In genomic region chr19:18415177-18415867, GRCh38 we compare ENCODE assay signal across 8 cellular contexts. TPM values are rescaled to one million over a fixed set of nuclear protein-coding genes. Genes with fewer than 3 reads are reported as not detected.
DNase-seq lines count a peak whose midpoint lies in the region; ATAC-seq, FAIRE-seq and TF ChIP-seq lines count a peak whose summit lies in the region.

No MANE protein-coding gene starts in this region.

- H2AFZ ChIP-seq in GM23248, result peak overlapping the region; percentile 67

- H3K4me3 Mint-ChIP-seq in nephron, result peak overlapping the region; percentile 76 to 82 (median 81)

- WGBS in GM23248 (ENCODE audit: low coverage in 1 of 2, low lambda C conversion rate in 2 of 2, missing lambda C conversion rate in 2 of 2), 2 experiments, result 2 to 4% methylated on average over 20 to 25 of the region's 25 CpGs

- peaks cover 27% of the 10 kb centered on the region for H3F3A ChIP-seq in GM23248 (ENCODE audit: insufficient read depth)

- H3K27me3 ChIP-seq in GM23248 (replicated peaks; ENCODE audit: insufficient read depth), result no peaks in the 10 kb centered on the region

- POLR2A ChIA-PET in RWPE1 (lab: Yijun Ruan, JAX; ENCODE audit: low non-redundant PET), result interaction anchor here (0.6 kb wide), 1 partner anchor 18 kb away, joined by 3 read pairs; no protein-coding TSS in a partner anchor

- no peaks in the 10 kb centered on the region for H3K9me3 Mint-ChIP-seq in nephron

- peak overlapping the region; percentile 76 for H3K4me2 ChIP-seq in GM23248 (ENCODE audit: unreplicated experiment)

- H3K4me1 Mint-ChIP-seq in nephron, result peaks cover 56% of the 10 kb centered on the region

- H3K79me2 ChIP-seq in GM23248 (ENCODE audit: insufficient read depth), result peaks cover 10% of the 10 kb centered on the region

- no peaks in the 10 kb centered on the region for H3K36me3 ChIP-seq in GM23248 (ENCODE audit: low read depth)

- no peak for TF ChIP-seq CTCF in RWPE1 (conservative IDR thresholded peaks at IDR 0.05; ENCODE audit: low read depth)
- TF ChIP-seq CTCF in nephron (IDR thresholded peaks at IDR 0.05; ENCODE audit: unreplicated experiment in 3 of 3), result no peak

- CTCF ChIA-PET in RWPE1 (lab: Yijun Ruan, JAX), result interaction anchor here (0.6 to 3.7 kb wide), 4 partner anchors 27 to 163 kb away, joined by 3 to 16 read pairs (median 4); no protein-coding TSS in a partner anchor

- no peaks in the 10 kb centered on the region for H3K9me3 ChIP-seq in GM23248 (ENCODE audit: low read depth)

- DNase-seq in GM23248, result peak; percentile 88
- DNase-seq in RWPE1 (ENCODE audit: low spot score), result no peak
- DNase-seq in germinal center (ENCODE audit: low spot score), result no peak
- no peak for DNase-seq in NCI-H748 treated with DMSO at 0.1 percent for 48 hours (lab: John Stamatoyannopoulos, UW)

- H3K4me1 ChIP-seq in GM23248 (ENCODE audit: insufficient read depth), result peaks cover 42% of the 10 kb centered on the region

- H3K4me3 ChIP-seq in GM23248, result peak overlapping the region; percentile 67

- in situ Hi-C loops in GM23248 (cut with MboI), result no loop called here

- H3K27me3 Mint-ChIP-seq in nephron (ENCODE audit: low read depth), result peaks cover 5% of the 10 kb centered on the region

- H4K20me1 ChIP-seq in GM23248 (ENCODE audit: insufficient read depth), result no peaks in the 10 kb centered on the region

- no peaks in the 10 kb centered on the region for H3K36me3 Mint-ChIP-seq in nephron (ENCODE audit: low read depth)

- peak; percentile 93 for FAIRE-seq in endometrium (lab: Jason Lieb, UNC)

- H3K27ac Mint-ChIP-seq in nephron, result peak overlapping the region; percentile 98 to 99 (median 98)

- H3K27ac ChIP-seq in GM23248 (peak overlapping the region; percentile 100), RWPE1 (peak overlapping the region; percentile 86)

- ATAC-seq in HG02981 (IDR thresholded peaks at IDR 0.05; ENCODE audit: unreplicated experiment) (no peak), GM19035 (IDR thresholded peaks at IDR 0.05; ENCODE audit: unreplicated experiment) (no peak)

- H3K9me2 ChIP-seq in GM23248 (ENCODE audit: insufficient read depth), result no peaks in the 10 kb centered on the region

- peak overlapping the region; percentile 94 for H3K9ac ChIP-seq in GM23248

RNA-seq across cellular contexts. Expression of gene SSBP4, which starts 3.9 kb away (rescaled TPM):
- total RNA-seq in GM23248 (2014; rRNA removed; shearing (Covaris generic)), result 156 and 169 TPM in 2 replicates
- 46.5 and 46.9 TPM in 2 replicates for polyA plus RNA-seq in GM23248 (2016; fragmentation: Nextera tagmentation; extraction: Ambion mirVana)

RNA-seq across cellular contexts. Expression of gene LRRC25, which starts 17.9 kb away (rescaled TPM):
- total RNA-seq in GM23248 (2014; rRNA removed; shearing (Covaris generic)), result not detected in 2 replicates
- not detected in 2 replicates for polyA plus RNA-seq in GM23248 (2016; fragmentation: Nextera tagmentation; extraction: Ambion mirVana)

RNA-seq across cellular contexts. Expression of gene ISYNA1, which starts 22.6 kb away (rescaled TPM):
- total RNA-seq in GM23248 (2014; rRNA removed; shearing (Covaris generic)), result 5.5 and 8.9 TPM in 2 replicates
- polyA plus RNA-seq in GM23248 (2016; fragmentation: Nextera tagmentation; extraction: Ambion mirVana), result 12.3 and 17.2 TPM in 2 replicates

RNA-seq across cellular contexts. Expression of gene GDF15, which starts 29.4 kb away (rescaled TPM):
- total RNA-seq in GM23248 (2014; rRNA removed; shearing (Covaris generic)), result 27.7 and 33.3 TPM in 2 replicates
- polyA plus RNA-seq in GM23248 (2016; fragmentation: Nextera tagmentation; extraction: Ambion mirVana), result 32.7 and 36.0 TPM in 2 replicates
